In genomic region chr4:56464581-56464980, GRCh38 we compare ENCODE assay signal across 1 cellular context.
TF ChIP-seq lines count a peak whose summit lies in the region.

No MANE protein-coding gene starts in this region.

TF ChIP-seq in IMR-90, 13 proteins besides CTCF, POLR2A, EP300 and RAD21:
- TF ChIP-seq CEBPB (IDR thresholded peaks at IDR 0.05; ENCODE audit: low read depth, low read length): no peak
- TF ChIP-seq MAZ (IDR thresholded peaks at IDR 0.05; ENCODE audit: borderline replicate concordance, low read depth, low read length): no peak
- TF ChIP-seq FOS (IDR thresholded peaks at IDR 0.05; ENCODE audit: low read depth, low read length): no peak
- TF ChIP-seq RCOR1 (IDR thresholded peaks at IDR 0.05; ENCODE audit: insufficient replicate concordance, low read length): no peak
- TF ChIP-seq RFX5 (IDR thresholded peaks at IDR 0.05; ENCODE audit: low read depth, low read length): no peak
- TF ChIP-seq SMC3 (IDR thresholded peaks at IDR 0.05; ENCODE audit: low read depth, low read length): no peak
- no peak for TF ChIP-seq MXI1 (IDR thresholded peaks at IDR 0.05; ENCODE audit: borderline replicate concordance, low read depth, low read length)
- TF ChIP-seq CHD1 (IDR thresholded peaks at IDR 0.05; ENCODE audit: low read depth, low read length): no peak
- no peak for TF ChIP-seq NFE2L2 (IDR thresholded peaks at IDR 0.05; ENCODE audit: low read depth, low read length)
- TF ChIP-seq BHLHE40 (IDR thresholded peaks at IDR 0.05; ENCODE audit: low read depth, low read length): no peak
- TF ChIP-seq MAFK (IDR thresholded peaks at IDR 0.05; ENCODE audit: low read depth, low read length): no peak
- TF ChIP-seq USF2 (IDR thresholded peaks at IDR 0.05; ENCODE audit: low read depth, low read length): no peak
- TF ChIP-seq ELK1 (IDR thresholded peaks at IDR 0.05; ENCODE audit: borderline replicate concordance, low read depth, low read length): no peak
